1 cellular context compared by ENCODE assay signal in the genomic region with DNA sequence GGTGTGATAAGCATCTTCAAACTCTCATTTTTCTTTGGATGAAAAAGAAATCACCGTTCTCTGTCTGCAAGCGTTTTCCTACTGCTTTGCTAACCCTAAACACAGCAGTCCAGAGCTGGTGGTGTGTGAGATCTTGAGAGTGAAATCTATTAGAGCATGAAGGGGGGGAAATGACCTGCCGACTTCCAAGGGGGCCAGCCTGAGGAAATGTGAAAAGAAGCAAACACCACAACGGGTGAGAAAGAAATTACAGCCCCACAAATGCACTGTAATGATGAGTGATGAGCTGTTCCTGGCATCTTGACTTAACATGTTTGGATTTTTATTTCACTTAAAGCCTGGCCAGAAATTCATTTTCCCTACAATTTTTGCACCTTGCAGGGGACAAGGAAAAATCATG.
TF ChIP-seq lines count a peak whose summit lies in the region.

No MANE protein-coding gene starts in this region.

TF ChIP-seq in SK-N-SH, 30 proteins besides CTCF, POLR2A, EP300 and RAD21:
- TF ChIP-seq SMC3 (IDR thresholded peaks at IDR 0.05; ENCODE audit: low read depth, low read length) (no peak), CHD2 (IDR thresholded peaks at IDR 0.05; ENCODE audit: low read length, partially characterized antibody) (no peak), NRF1 (IDR thresholded peaks at IDR 0.05; ENCODE audit: low read depth, low read length) (no peak), GATA2 (CRISPR knock-in tag; IDR thresholded peaks at IDR 0.05) (no peak)
- TF ChIP-seq, protein P1, sequence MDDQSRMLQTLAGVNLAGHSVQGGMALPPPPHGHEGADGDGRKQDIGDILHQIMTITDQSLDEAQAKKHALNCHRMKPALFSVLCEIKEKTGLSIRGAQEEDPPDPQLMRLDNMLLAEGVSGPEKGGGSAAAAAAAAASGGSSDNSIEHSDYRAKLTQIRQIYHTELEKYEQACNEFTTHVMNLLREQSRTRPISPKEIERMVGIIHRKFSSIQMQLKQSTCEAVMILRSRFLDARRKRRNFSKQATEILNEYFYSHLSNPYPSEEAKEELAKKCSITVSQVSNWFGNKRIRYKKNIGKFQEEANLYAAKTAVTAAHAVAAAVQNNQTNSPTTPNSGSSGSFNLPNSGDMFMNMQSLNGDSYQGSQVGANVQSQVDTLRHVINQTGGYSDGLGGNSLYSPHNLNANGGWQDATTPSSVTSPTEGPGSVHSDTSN (IDR thresholded peaks at IDR 0.05): no peak
- TF ChIP-seq, protein P2, sequence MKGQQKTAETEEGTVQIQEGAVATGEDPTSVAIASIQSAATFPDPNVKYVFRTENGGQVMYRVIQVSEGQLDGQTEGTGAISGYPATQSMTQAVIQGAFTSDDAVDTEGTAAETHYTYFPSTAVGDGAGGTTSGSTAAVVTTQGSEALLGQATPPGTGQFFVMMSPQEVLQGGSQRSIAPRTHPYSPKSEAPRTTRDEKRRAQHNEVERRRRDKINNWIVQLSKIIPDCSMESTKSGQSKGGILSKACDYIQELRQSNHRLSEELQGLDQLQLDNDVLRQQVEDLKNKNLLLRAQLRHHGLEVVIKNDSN (IDR thresholded peaks at IDR 0.05; ENCODE audit: borderline replicate concordance, low read depth): no peak
TF ChIP-seq in SK-N-SH: peak in this region for 0.
